8 cellular contexts compared by ENCODE assay signal in genomic region chr1:150186789-150187559, GRCh38. TPM values are rescaled to one million over a fixed set of nuclear protein-coding genes. Genes with fewer than 3 reads are reported as not detected.
A peak's percentile ranks its signal among the peaks of the same experiment; 100 is the strongest.
DNase-seq lines count a peak whose midpoint lies in the region; ATAC-seq and TF ChIP-seq lines count a peak whose summit lies in the region.

No MANE protein-coding gene starts in this region.

- peak; percentile 73 for ATAC-seq in left colon

- no peaks in the 10 kb centered on the region for H3K36me3 Mint-ChIP-seq in MCF 10A (ENCODE audit: insufficient read depth, unreplicated experiment)

- TF ChIP-seq EP300 in suprapubic skin (IDR thresholded peaks at IDR 0.05): no peak

- H3K27me3 ChIP-seq in suprapubic skin: no peaks in the 10 kb centered on the region

- H3K9me3 Mint-ChIP-seq in MCF 10A (ENCODE audit: unreplicated experiment): no peaks in the 10 kb centered on the region

- H3K4me3 ChIP-seq in suprapubic skin: no peak overlapping the region

- no peak overlapping the region for H3K4me3 Mint-ChIP-seq in MCF 10A (ENCODE audit: unreplicated experiment)

- WGBS in suprapubic skin: 20% methylated on average over 10 of the region's 10 CpGs

- intact Hi-C loops in MCF 10A (cut with micrococcal nuclease): loop anchor here (1.0 to 2.0 kb wide), 3 partner anchors 114 to 298 kb away; no protein-coding TSS in a partner anchor
- intact Hi-C loops in left colon (cut with DNase I, micrococcal nuclease): no loop called here

- TF ChIP-seq CTCF in MCF 10A (IDR thresholded peaks at IDR 0.05; ENCODE audit: unreplicated experiment): peak; percentile 67
- peak; percentile 27 to 29 for TF ChIP-seq CTCF in suprapubic skin (IDR thresholded peaks at IDR 0.05)

- H3K4me1 Mint-ChIP-seq in MCF 10A (ENCODE audit: insufficient read depth, unreplicated experiment): peaks cover 9% of the 10 kb centered on the region

- peaks cover 11% of the 10 kb centered on the region for H3K4me1 ChIP-seq in suprapubic skin

- no peaks in the 10 kb centered on the region for H3K36me3 ChIP-seq in suprapubic skin

- H3K27ac ChIP-seq in suprapubic skin: peak overlapping the region; percentile 54

- no peak for TF ChIP-seq POLR2A in suprapubic skin (IDR thresholded peaks at IDR 0.05)

- no peaks in the 10 kb centered on the region for H3K27me3 Mint-ChIP-seq in MCF 10A (ENCODE audit: insufficient read depth, unreplicated experiment)

- H3K9me3 ChIP-seq in suprapubic skin: no peaks in the 10 kb centered on the region

- no TSS peak for BruUV-seq in MCF 10A (replicated peaks; lab: Mats Ljungman, UMichigan)

- H3K27ac Mint-ChIP-seq in MCF 10A (ENCODE audit: low read depth, unreplicated experiment): no peak overlapping the region

- CTCF ChIA-PET in MCF 10A (lab: Yijun Ruan, JAX): interaction anchor here (0.6 to 14.8 kb wide), 66 partner anchors 9 to 817 kb away, joined by 3 to 223 read pairs (median 5); partner anchors contain the start of genes MTMR11 and VPS45

- DNase-seq in DMS79 treated with DMSO at 0.1 percent for 48 hours (lab: John Stamatoyannopoulos, UW) (peak; percentile 33), Kasumi-1 (lab: John Stamatoyannopoulos, UW) (peak; percentile 80 to 87), RPMI8226 (peak; percentile 74), MCF 10A (ENCODE audit: unreplicated experiment) (peak; percentile 74), left colon (no peak), suprapubic skin (ENCODE audit: low spot score in 2 of 2) (no peak), NCI-H128 (lab: John Stamatoyannopoulos, UW; ENCODE audit: unreplicated experiment) (no peak)
- DNase-seq in activated CD8-positive, alpha-beta memory T cell treated with anti-CD3 and anti-CD28 coated beads for 24 hours: no peak

- POLR2A ChIA-PET in MCF 10A (lab: Yijun Ruan, JAX): interaction anchor here (0.5 to 3.2 kb wide), 24 partner anchors 8 to 343 kb away, joined by 3 to 52 read pairs (median 4); partner anchors contain the start of genes MTMR11 and VPS45

RNA-seq across cellular contexts. Expression of gene PLEKHO1, which starts 37.3 kb away (rescaled TPM):
- 1.9 and 5.2 TPM in 2 replicates for total RNA-seq in MCF 10A (2022)
- 10 to 100 TPM in 1 of 2 donors, 1 to 10 TPM in 1; 4.8 to 43.0 TPM for total RNA-seq in left colon
- 10 to 100 TPM in 3 of 4 donors, 1 to 10 TPM in 1; 4.8 to 19.2 (median 10.7) TPM for total RNA-seq in suprapubic skin

RNA-seq across cellular contexts. Expression of gene ANP32E, which starts 48.9 kb away (rescaled TPM):
- 56.5 and 67.3 TPM in 2 replicates for total RNA-seq in MCF 10A (2022)
- total RNA-seq in left colon: 10 to 100 TPM; 10.5 to 13.6 TPM
- 10 to 100 TPM in 3 of 4 donors, 1 to 10 TPM in 1; 7.5 to 17.6 (median 13.7) TPM for total RNA-seq in suprapubic skin

Comparison
In these comparisons a context has a peak if more than half of its experiments do, and no peak if none do; other contexts are left out.
1. DNase-seq: peak in DMS79 treated with DMSO at 0.1 percent for 48 hours (single experiment), Kasumi-1 (2 of 2), RPMI8226 (single experiment) and MCF 10A (single experiment); none in left colon (0 of 2), suprapubic skin (0 of 2), activated CD8-positive, alpha-beta memory T cell treated with anti-CD3 and anti-CD28 coated beads for 24 hours (single experiment) and NCI-H128 (single experiment).